14 cellular contexts compared by ENCODE assay signal in genomic region chr11:120061761-120062560, GRCh38.
DNase-seq lines count a peak whose midpoint lies in the region; ATAC-seq, FAIRE-seq and TF ChIP-seq lines count a peak whose summit lies in the region.
"Had no signal": no experiment of that assay in that cellular context is flagged by ENCODE, and none has a peak within 500 bp of the region (broad histone marks: within the 10 kb centered on the region; RNA-seq: fewer than 3 reads in every experiment).

No MANE protein-coding gene starts in this region.

- no peaks in the 10 kb centered on the region for H3K4me1 ChIP-seq in BE2C
- H3K4me1 ChIP-seq in neuronal stem cell (ENCODE audit: control insufficient read depth in 2 of 2, insufficient read depth in 1 of 2, low read depth in 1 of 2, low read length in 2 of 2): peaks cover 7 to 45% of the 10 kb centered on the region in 2 donors
- H3K4me1 ChIP-seq: SJSA1 had no signal

- H2BK5ac ChIP-seq in neuronal stem cell (ENCODE audit: low read length): no peak overlapping the region

- peak overlapping the region; percentile 56 for H4K91ac ChIP-seq in neuronal stem cell (ENCODE audit: low read depth, low read length, poor library complexity)

- peak overlapping the region; percentile 71 for H2AK5ac ChIP-seq in neuronal stem cell (ENCODE audit: low read depth, low read length)

- H3K4me3 ChIP-seq in BE2C (ENCODE audit: low read depth, low read length) (no peak overlapping the region), neuronal stem cell (ENCODE audit: low read length in 2 of 2) (no peak overlapping the region)
- H3K4me3 ChIP-seq: SJSA1 had no signal

- H2BK120ac ChIP-seq in neuronal stem cell (ENCODE audit: low read depth, low read length): peak overlapping the region; percentile 62

- peak overlapping the region; percentile 93 for H2BK12ac ChIP-seq in neuronal stem cell (ENCODE audit: low read length)

- peak overlapping the region; percentile 45 for H4K8ac ChIP-seq in neuronal stem cell (ENCODE audit: low read depth, low read length)

- H3K27me3 ChIP-seq in BE2C (no peaks in the 10 kb centered on the region), neuronal stem cell (ENCODE audit: control insufficient read depth in 3 of 3, insufficient read depth in 3 of 3, low read depth in 1 of 3, low read length in 3 of 3) (peaks cover 0 to 55% (median 0%) of the 10 kb centered on the region in 3 experiments)
- H3K27me3 ChIP-seq: SJSA1 had no signal

- peak; percentile 21 for DNase-seq in BE2C
- peak; percentile 3 for DNase-seq in amniotic epithelial cell (ENCODE audit: low read depth)
- peak; percentile 22 to 51 for DNase-seq in frontal cortex (ENCODE audit: low spot score in 2 of 2)
- DNase-seq in neuronal stem cell (ENCODE audit: low spot score): peak; percentile 78
- DNase-seq in NCI-H2081 (lab: John Stamatoyannopoulos, UW): no peak
- no peak for DNase-seq in DMS79 (lab: John Stamatoyannopoulos, UW)
- DNase-seq: activated T-cell treated with anti-CD3 and anti-CD28 coated beads, Interleukin-2, amount 50 U/mL, for 24 hours; stimulated activated CD4-positive, alpha-beta T cell treated with anti-CD3 and anti-CD28 coated beads, Interleukin-2, amount 100 ng/mL, for 24 hours had no signal

- peak overlapping the region; percentile 65 for H2BK15ac ChIP-seq in neuronal stem cell (ENCODE audit: low read length)

- H2AFZ ChIP-seq in neuronal stem cell (ENCODE audit: low read length): peak overlapping the region; percentile 77

- H3K27ac ChIP-seq in neuronal stem cell (replicated peaks; ENCODE audit: low read length): peak overlapping the region; percentile 90
- H3K27ac ChIP-seq: neutrophil, SJSA1 had no signal

- H3K4me2 ChIP-seq in neuronal stem cell (ENCODE audit: insufficient read depth, low read length, poor library complexity, severe bottlenecking): no peak overlapping the region

- no peak for ATAC-seq in HG03432 (IDR thresholded peaks at IDR 0.05; ENCODE audit: unreplicated experiment)
- ATAC-seq in GM21447 (IDR thresholded peaks at IDR 0.05; ENCODE audit: unreplicated experiment): no peak
- ATAC-seq: stimulated activated effector memory CD8-positive, alpha-beta T cell treated with anti-CD3 and anti-CD28 coated beads, Interleukin-12 subunit alpha, Interleukin-12 subunit beta, amount 100 ng/mL, for 72 hours had no signal

- H3K79me1 ChIP-seq in neuronal stem cell (ENCODE audit: low read depth, low read length): no peaks in the 10 kb centered on the region

- H3K36me3 ChIP-seq in BE2C (no peaks in the 10 kb centered on the region), neuronal stem cell (replicated peaks in 1 of 2; ENCODE audit: control insufficient read depth in 2 of 2, insufficient read depth in 2 of 2, low read length in 2 of 2) (no peaks in the 10 kb centered on the region)
- H3K36me3 ChIP-seq: neutrophil, SJSA1 had no signal

- no peak for FAIRE-seq in frontal cortex (lab: Jason Lieb, UNC)
- FAIRE-seq: islet of Langerhans had no signal

- H3K23ac ChIP-seq in neuronal stem cell (ENCODE audit: low read depth, low read length, poor library complexity): no peak overlapping the region

- no peaks in the 10 kb centered on the region for H3K9me3 ChIP-seq in BE2C
- no peaks in the 10 kb centered on the region for H3K9me3 ChIP-seq in neuronal stem cell (replicated peaks in 1 of 2; ENCODE audit: control insufficient read depth in 2 of 2, insufficient read depth in 1 of 2, low read depth in 1 of 2, low read length in 2 of 2)
- H3K9me3 ChIP-seq: neutrophil, SJSA1 had no signal

- no peak overlapping the region for H3K4ac ChIP-seq in neuronal stem cell (ENCODE audit: low read length)

- peak overlapping the region; percentile 95 for H3K18ac ChIP-seq in neuronal stem cell (ENCODE audit: low read length)

- no CpG with 5 or more reads among the region's 28 CpGs for WGBS in neuronal stem cell (ENCODE audit: extremely low coverage in 2 of 2, insufficient read length in 2 of 2, insufficient replicate concordance in 1 of 2), 2 donors

- H3K9ac ChIP-seq in neuronal stem cell (ENCODE audit: low read depth, low read length, poor library complexity): no peak overlapping the region

- peak overlapping the region; percentile 49 for H3K14ac ChIP-seq in neuronal stem cell (ENCODE audit: low read length)

- TF ChIP-seq CTCF in BE2C (IDR thresholded peaks at IDR 0.05; ENCODE audit: low read depth, low read length): no peak

Comparison
In these comparisons a context has a peak if more than half of its experiments do, and no peak if none do; other contexts are left out.
1. DNase-seq: peak in BE2C (single experiment), amniotic epithelial cell (single experiment), frontal cortex (2 of 2) and neuronal stem cell (single experiment); none in NCI-H2081 (0 of 2) and DMS79 (single experiment).